ENCODE assay signal across 8 cellular contexts in the genomic region with DNA sequence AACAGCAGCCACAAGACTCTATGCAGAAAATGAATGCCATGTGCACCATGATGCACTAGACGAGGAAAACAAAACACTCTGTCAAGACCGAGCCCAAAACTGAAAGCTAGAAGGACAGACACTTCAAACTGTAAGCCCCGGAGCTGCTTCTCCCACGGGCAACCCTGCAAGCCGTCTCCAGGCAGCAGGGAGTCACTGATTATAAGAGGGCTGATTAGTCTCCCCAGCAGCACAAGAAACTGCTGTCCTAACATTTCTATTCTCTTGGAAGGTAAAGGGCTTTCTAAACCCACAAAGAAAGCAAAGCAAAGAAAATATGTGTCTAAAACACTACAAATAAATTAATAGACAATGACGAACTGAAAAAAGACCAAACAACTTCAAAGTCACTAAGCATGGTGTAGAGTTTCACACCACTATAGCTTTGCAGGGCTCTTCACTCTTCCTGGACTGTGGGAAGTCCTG. TPM values are rescaled to one million over a fixed set of nuclear protein-coding genes. Genes with fewer than 3 reads are reported as not detected.
DNase-seq lines count a peak whose midpoint lies in the region; ATAC-seq and TF ChIP-seq lines count a peak whose summit lies in the region.

No MANE protein-coding gene starts in this region.

- H3K36me3 ChIP-seq in Panc1 (ENCODE audit: control insufficient read depth, insufficient read depth, low read length) (no peaks in the 10 kb centered on the region), neuronal stem cell (replicated peaks in 1 of 2; ENCODE audit: control insufficient read depth in 2 of 2, insufficient read depth in 2 of 2, low read length in 2 of 2) (no peaks in the 10 kb centered on the region)

- no peak overlapping the region for H3K4ac ChIP-seq in neuronal stem cell (ENCODE audit: low read length)

- BruUV-seq in Panc1 (replicated peaks; lab: Mats Ljungman, UMichigan) = no TSS peak

- H3K27ac ChIP-seq in Panc1 (ENCODE audit: low read length) (peak overlapping the region; percentile 83), neuronal stem cell (replicated peaks; ENCODE audit: low read length) (no peak overlapping the region)

- intact Hi-C loops in Panc1 (cut with micrococcal nuclease; ENCODE audit: unreplicated experiment) = no loop called here

- no peak overlapping the region for H2BK120ac ChIP-seq in neuronal stem cell (ENCODE audit: low read depth, low read length)

- ATAC-seq in GM21528 (IDR thresholded peaks at IDR 0.05; ENCODE audit: low FRiP score, unreplicated experiment) = peak; percentile 45
- ATAC-seq in Panc1 = peak; percentile 61

- no peak overlapping the region for H2AK5ac ChIP-seq in neuronal stem cell (ENCODE audit: low read depth, low read length)

- no peaks in the 10 kb centered on the region for H3K27me3 ChIP-seq in Panc1 (ENCODE audit: control insufficient read depth, insufficient read depth, low read length)
- no peaks in the 10 kb centered on the region for H3K27me3 ChIP-seq in neuronal stem cell (ENCODE audit: control insufficient read depth in 3 of 3, insufficient read depth in 3 of 3, low read depth in 1 of 3, low read length in 3 of 3)

- no peaks in the 10 kb centered on the region for H3K79me1 ChIP-seq in neuronal stem cell (ENCODE audit: low read depth, low read length)

- no peak overlapping the region for H4K91ac ChIP-seq in neuronal stem cell (ENCODE audit: low read depth, low read length, poor library complexity)

- CTCF ChIA-PET in Panc1 (lab: Charles Lee) = interaction anchor here (0.7 kb wide), 1 partner anchor 122 kb away, joined by 3 read pairs; no protein-coding TSS in a partner anchor

- H3K18ac ChIP-seq in neuronal stem cell (ENCODE audit: low read length) = no peak overlapping the region

- H2AFZ ChIP-seq in neuronal stem cell (ENCODE audit: low read length) = peak overlapping the region; percentile 67

- no peak overlapping the region for H4K8ac ChIP-seq in neuronal stem cell (ENCODE audit: low read depth, low read length)

- H3K14ac ChIP-seq in neuronal stem cell (ENCODE audit: low read length) = no peak overlapping the region

- no peak overlapping the region for H3K23ac ChIP-seq in neuronal stem cell (ENCODE audit: low read depth, low read length, poor library complexity)

- in situ Hi-C loops in Panc1 (cut with HindIII; ENCODE audit: low pct_unique_long_range_greater_than_20kb, low sequenced_read_pairs) = no loop called here

- H3K4me2 ChIP-seq in neuronal stem cell (ENCODE audit: insufficient read depth, low read length, poor library complexity, severe bottlenecking) = no peak overlapping the region

- no peak overlapping the region for H2BK5ac ChIP-seq in neuronal stem cell (ENCODE audit: low read length)

- no peak overlapping the region for H3K9ac ChIP-seq in neuronal stem cell (ENCODE audit: low read depth, low read length, poor library complexity)

- H2BK12ac ChIP-seq in neuronal stem cell (ENCODE audit: low read length) = no peak overlapping the region

- no CpG with 5 or more reads among the region's 6 CpGs for WGBS in neuronal stem cell (ENCODE audit: extremely low coverage in 2 of 2, insufficient read length in 2 of 2, insufficient replicate concordance in 1 of 2), 2 donors

- no peak for TF ChIP-seq CTCF in Panc1 (IDR thresholded peaks at IDR 0.05)

- POLR2A ChIA-PET in Panc1 (lab: Charles Lee) = no interaction called here

- H3K4me1 ChIP-seq in Panc1 (ENCODE audit: control insufficient read depth, insufficient read depth, low read length) = peaks cover 84% of the 10 kb centered on the region
- H3K4me1 ChIP-seq in neuronal stem cell (ENCODE audit: control insufficient read depth in 2 of 2, insufficient read depth in 1 of 2, low read depth in 1 of 2, low read length in 2 of 2) = peaks cover 2 to 12% of the 10 kb centered on the region in 2 donors

- DNase-seq in DMS53 (lab: John Stamatoyannopoulos, UW) (peak; percentile 68), Panc1 (ENCODE audit: low read depth, low spot score) (no peak), dedifferentiated amniotic fluid mesenchymal stem cell (ENCODE audit: extremely low spot score) (peak; percentile 39), neuronal stem cell (ENCODE audit: low spot score) (no peak), ecto neural progenitor cell (ENCODE audit: low spot score) (no peak), superior temporal gyrus (ENCODE audit: extremely low spot score) (no peak), SKM-1 treated with dmso at 0.1 percent for 144 hours (lab: John Stamatoyannopoulos, UW; ENCODE audit: unreplicated experiment) (no peak)

- no peak overlapping the region for H2BK15ac ChIP-seq in neuronal stem cell (ENCODE audit: low read length)

- H3K9me3 ChIP-seq in Panc1 (ENCODE audit: control insufficient read depth, insufficient read depth, low read depth, low read length) = no peaks in the 10 kb centered on the region
- no peaks in the 10 kb centered on the region for H3K9me3 ChIP-seq in neuronal stem cell (replicated peaks in 1 of 2; ENCODE audit: control insufficient read depth in 2 of 2, insufficient read depth in 1 of 2, low read depth in 1 of 2, low read length in 2 of 2)

- H3K4me3 ChIP-seq in Panc1 (ENCODE audit: low read depth in 2 of 2, low read length in 2 of 2) (peak overlapping the region in 1 of 2 experiments; percentile 23; a peak in 1 of 4 replicates), neuronal stem cell (ENCODE audit: low read length in 2 of 2) (no peak overlapping the region)

RNA-seq across cellular contexts. Expression of a gene that starts 15.5 kb away (rescaled TPM):
- 59.3 TPM for total RNA-seq in Panc1 (2021; ENCODE audit: unreplicated experiment)
- polyA plus RNA-seq in Panc1 (2012; ENCODE audit: insufficient read length) = 45.7 TPM
- 8.2 TPM for polyA plus RNA-seq in neuronal stem cell (2013, experiment 1 of 2)
- 8.4 TPM for polyA plus RNA-seq in neuronal stem cell (2013, experiment 2 of 2)

RNA-seq across cellular contexts. Expression of a gene that starts 30.4 kb away (rescaled TPM):
- total RNA-seq in Panc1 (2021; ENCODE audit: unreplicated experiment) = not detected
- 0.38 TPM for polyA plus RNA-seq in Panc1 (2012; ENCODE audit: insufficient read length)
- not detected for polyA plus RNA-seq in neuronal stem cell (2013, experiment 1 of 2)
- polyA plus RNA-seq in neuronal stem cell (2013, experiment 2 of 2) = not detected

Comparison
In these comparisons a context has a peak if more than half of its experiments do, and no peak if none do; other contexts are left out.
1. DNase-seq: peak in DMS53 (single experiment) and dedifferentiated amniotic fluid mesenchymal stem cell (single experiment); none in Panc1 (single experiment), neuronal stem cell (single experiment), ecto neural progenitor cell (single experiment), superior temporal gyrus (single experiment) and SKM-1 treated with dmso at 0.1 percent for 144 hours (single experiment).